ENCODE assay signal across 8 cellular contexts in the genomic region with DNA sequence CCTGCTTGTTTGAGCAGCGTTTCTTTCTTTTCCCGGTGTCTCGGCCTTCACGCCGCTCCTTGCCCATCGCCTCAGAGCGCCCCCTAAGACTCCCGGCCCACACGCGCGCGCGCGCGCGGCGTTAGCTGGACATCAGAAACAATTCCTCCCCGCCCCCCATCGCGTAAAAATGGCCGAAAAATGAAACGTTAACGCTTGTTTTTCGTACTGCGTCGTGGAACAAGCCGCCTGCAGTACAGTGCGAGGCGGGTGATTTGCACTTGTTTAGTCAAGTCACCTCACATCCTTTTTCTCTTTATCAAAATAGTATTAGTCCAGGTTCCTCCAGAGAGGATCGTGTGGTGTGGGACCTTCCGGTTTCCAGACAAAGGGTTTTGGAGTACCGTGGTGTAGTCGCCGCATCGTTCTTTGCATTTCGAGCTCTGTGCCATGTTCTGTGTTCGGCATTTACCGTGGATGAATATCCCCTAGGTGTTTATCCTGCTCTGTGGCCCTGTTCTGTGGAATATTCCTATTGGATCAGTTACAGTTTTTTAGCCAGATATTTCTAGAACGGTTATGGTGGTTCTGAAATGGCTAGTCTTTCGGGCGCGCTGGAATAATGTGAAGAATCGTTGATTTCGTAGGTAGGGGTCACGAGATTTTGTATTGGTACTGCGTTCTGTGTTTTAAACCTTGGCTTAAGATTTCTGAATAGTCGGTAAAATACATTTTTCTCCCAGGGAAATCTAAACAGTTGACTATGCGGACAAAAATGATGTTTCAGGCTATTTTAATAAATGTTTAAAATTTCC. TPM values are rescaled to one million over a fixed set of nuclear protein-coding genes. Genes with fewer than 3 reads are reported as not detected.
DNase-seq lines count a peak whose midpoint lies in the region; ATAC-seq and TF ChIP-seq lines count a peak whose summit lies in the region.

No MANE protein-coding gene starts in this region.

- DNase-seq in AG09319 (ENCODE audit: extremely low read depth, low read depth) (peak; percentile 60), NCI-H510A (lab: John Stamatoyannopoulos, UW) (peak; percentile 49), memory B cell (ENCODE audit: low spot score in 2 of 2) (peak; percentile 55 to 61)
- peak; percentile 68 for DNase-seq in activated CD4-positive, alpha-beta memory T cell treated with anti-CD3 and anti-CD28 coated beads for 36 hours
- DNase-seq in effector memory CD4-positive, alpha-beta T cell: peak; percentile 18 to 54 (median 42)
- DNase-seq in stimulated activated CD8-positive, alpha-beta memory T cell treated with anti-CD3 and anti-CD28 coated beads, Interleukin-15, amount 100 ng/mL, for 48 hours (ENCODE audit: low read depth in 2 of 2): peak; percentile 30 to 42

- peak overlapping the region; percentile 98 for H3K27ac Mint-ChIP-seq in activated CD4-positive, alpha-beta memory T cell treated with anti-CD3 and anti-CD28 coated beads for 36 hours
- peak overlapping the region; percentile 98 for H3K27ac Mint-ChIP-seq in memory B cell

- ATAC-seq in GM18519 (IDR thresholded peaks at IDR 0.05; ENCODE audit: low FRiP score, unreplicated experiment) (peak; percentile 3), HG03097 (IDR thresholded peaks at IDR 0.05; ENCODE audit: low FRiP score, unreplicated experiment) (peak; percentile 19), memory B cell (ENCODE audit: low read depth) (peak; percentile 17)

- H3K4me3 Mint-ChIP-seq in activated CD4-positive, alpha-beta memory T cell treated with anti-CD3 and anti-CD28 coated beads for 36 hours: peak overlapping the region; percentile 95
- peak overlapping the region; percentile 96 for H3K4me3 Mint-ChIP-seq in memory B cell

- no peaks in the 10 kb centered on the region for H3K9me3 Mint-ChIP-seq in activated CD4-positive, alpha-beta memory T cell treated with anti-CD3 and anti-CD28 coated beads for 36 hours
- no peaks in the 10 kb centered on the region for H3K9me3 Mint-ChIP-seq in memory B cell

- H3K36me3 ChIP-seq in effector memory CD4-positive, alpha-beta T cell (ENCODE audit: control insufficient read depth, insufficient read depth, low read length): no peaks in the 10 kb centered on the region

- peak overlapping the region; percentile 99 for H3K27ac ChIP-seq in effector memory CD4-positive, alpha-beta T cell (ENCODE audit: insufficient read depth, low read length, poor library complexity, severe bottlenecking)

- H3K27me3 ChIP-seq in effector memory CD4-positive, alpha-beta T cell (replicated peaks; ENCODE audit: control insufficient read depth, insufficient read depth, low read length, poor library complexity, severe bottlenecking): no peaks in the 10 kb centered on the region

- peak overlapping the region; percentile 90 for H3K4me3 ChIP-seq in effector memory CD4-positive, alpha-beta T cell (ENCODE audit: insufficient read depth, low read depth, low read length, poor library complexity, severe bottlenecking)

- peak; percentile 48 for TF ChIP-seq CTCF in AG09319 (IDR thresholded peaks at IDR 0.05; ENCODE audit: low read depth, low read length)

- H3K4me1 ChIP-seq in effector memory CD4-positive, alpha-beta T cell (ENCODE audit: control insufficient read depth, insufficient read depth, low read length, poor library complexity, severe bottlenecking): peaks cover 30% of the 10 kb centered on the region

- H3K36me3 Mint-ChIP-seq in activated CD4-positive, alpha-beta memory T cell treated with anti-CD3 and anti-CD28 coated beads for 36 hours: peaks cover 25% of the 10 kb centered on the region
- H3K36me3 Mint-ChIP-seq in memory B cell: peaks cover 4% of the 10 kb centered on the region

- POLR2A ChIA-PET in activated CD4-positive, alpha-beta memory T cell treated with anti-CD3 and anti-CD28 coated beads for 36 hours (lab: Charles Lee): interaction anchor here (0.8 to 10.0 kb wide), 15 partner anchors 12 to 752 kb away, joined by 3 to 112 read pairs (median 7); partner anchors contain the start of genes ETF1, HSPA9, MZB1 and PAIP2

- peaks cover 39% of the 10 kb centered on the region for H3K4me1 Mint-ChIP-seq in activated CD4-positive, alpha-beta memory T cell treated with anti-CD3 and anti-CD28 coated beads for 36 hours (ENCODE audit: low read depth)
- H3K4me1 Mint-ChIP-seq in memory B cell: peaks cover 37% of the 10 kb centered on the region

- CTCF ChIA-PET in activated CD4-positive, alpha-beta memory T cell treated with anti-CD3 and anti-CD28 coated beads for 36 hours (lab: Charles Lee): interaction anchor here (0.9 to 2.6 kb wide), 8 partner anchors 9 to 97 kb away, joined by 3 to 7 read pairs (median 4); partner anchors contain the start of gene PAIP2

- intact Hi-C loops in activated CD4-positive, alpha-beta memory T cell treated with anti-CD3 and anti-CD28 coated beads for 36 hours (cut with micrococcal nuclease): loop anchor here (2.0 to 5.0 kb wide), 2 partner anchors 96 to 268 kb away; partner anchors contain the start of gene UBE2D2

- no peaks in the 10 kb centered on the region for H3K9me3 ChIP-seq in effector memory CD4-positive, alpha-beta T cell (ENCODE audit: control insufficient read depth, low read length)

- H3K27me3 Mint-ChIP-seq in activated CD4-positive, alpha-beta memory T cell treated with anti-CD3 and anti-CD28 coated beads for 36 hours: no peaks in the 10 kb centered on the region
- no peaks in the 10 kb centered on the region for H3K27me3 Mint-ChIP-seq in memory B cell

RNA-seq across cellular contexts. Expression of gene MATR3, which starts 1.0 kb away (rescaled TPM):
- total RNA-seq in activated CD4-positive, alpha-beta memory T cell treated with anti-CD3 and anti-CD28 coated beads for 36 hours: 100 to 1,000 TPM; 163 to 179 TPM

RNA-seq across cellular contexts. Expression of gene PAIP2, which starts 47.1 kb away (rescaled TPM):
- 100 to 1,000 TPM; 104 to 110 TPM for total RNA-seq in activated CD4-positive, alpha-beta memory T cell treated with anti-CD3 and anti-CD28 coated beads for 36 hours

Comparison
In these comparisons a context has a peak if more than half of its experiments do, and no peak if none do; other contexts are left out.
1. Peak in every context shown above with its lines: DNase-seq, ATAC-seq, H3K4me3 ChIP-seq and H3K27ac ChIP-seq.